1 cellular context compared by ENCODE assay signal in the genomic region with DNA sequence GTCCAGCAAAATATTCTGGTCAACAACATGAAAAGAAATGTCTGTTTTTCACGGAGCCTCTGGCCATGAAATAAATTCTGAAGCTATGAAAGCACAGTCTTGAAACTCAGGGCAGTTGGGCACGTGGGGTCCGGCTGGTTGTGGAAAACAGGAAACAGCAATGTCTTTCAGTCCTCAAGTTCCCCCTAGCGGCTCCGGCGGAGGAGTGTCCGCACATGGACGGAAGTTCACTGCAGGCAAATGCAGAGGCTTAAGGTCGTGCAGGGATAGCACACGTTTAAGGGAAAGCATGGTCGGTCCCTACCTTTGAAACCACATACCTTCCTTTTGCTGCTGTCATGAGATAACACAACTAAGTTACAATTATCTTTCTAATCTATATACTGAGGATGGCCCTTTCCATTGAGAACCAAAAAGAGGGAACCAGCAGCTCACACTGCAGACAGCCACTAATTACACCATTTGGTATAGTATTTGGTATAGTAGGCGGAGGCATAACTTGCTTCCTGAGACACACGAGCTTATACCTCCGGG.
TF ChIP-seq lines count a peak whose summit lies in the region.

No MANE protein-coding gene starts in this region.

TF ChIP-seq in HepG2, 621 proteins besides CTCF, POLR2A, EP300 and RAD21 (continued from another document and continues in another):
- TF ChIP-seq ZNF557 (CRISPR knock-in tag; IDR thresholded peaks at IDR 0.05) (no peak), ATF7 (IDR thresholded peaks at IDR 0.05) (no peak), ATF7 (CRISPR knock-in tag; IDR thresholded peaks at IDR 0.05) (no peak), ZNF564 (CRISPR knock-in tag; IDR thresholded peaks at IDR 0.05) (0 out of 2 replicates have a peak, but pooled peaks have one; percentile 26), KDM5B (CRISPR knock-in tag; IDR thresholded peaks at IDR 0.05; ENCODE audit: borderline replicate concordance) (peak; percentile 67; the same call in 1 of the 2 replicates), ZNF773 (CRISPR knock-in tag; IDR thresholded peaks at IDR 0.05; ENCODE audit: borderline replicate concordance) (no peak), SMAD3 (CRISPR knock-in tag; IDR thresholded peaks at IDR 0.05) (peak; percentile 75), KMT2A (CRISPR knock-in tag; IDR thresholded peaks at IDR 0.05) (no peak; the same call in 1 of the 2 replicates), FIP1L1 (IDR thresholded peaks at IDR 0.05; ENCODE audit: borderline replicate concordance, insufficient read depth, low read depth, low read length) (no peak), ZNF205 (CRISPR knock-in tag; IDR thresholded peaks at IDR 0.05) (0 out of 2 replicates have a peak, but pooled peaks have one; percentile 49), ZSCAN31 (CRISPR knock-in tag; IDR thresholded peaks at IDR 0.05; ENCODE audit: low read depth) (peak; percentile 83), SNAPC2 (CRISPR knock-in tag; IDR thresholded peaks at IDR 0.05) (peak; percentile 19; the same call in 1 of the 2 replicates), IRF2 (CRISPR knock-in tag; IDR thresholded peaks at IDR 0.05) (peak; percentile 79), ZNF788 (CRISPR knock-in tag; IDR thresholded peaks at IDR 0.05; ENCODE audit: borderline replicate concordance) (peak; percentile 88; the same call in 1 of the 2 replicates), ARNTL (CRISPR knock-in tag; IDR thresholded peaks at IDR 0.05) (peak; percentile 68; the same call in 1 of the 2 replicates), ZMYM4 (CRISPR knock-in tag; IDR thresholded peaks at IDR 0.05) (peak; percentile 68), ZNF441 (CRISPR knock-in tag; IDR thresholded peaks at IDR 0.05; ENCODE audit: borderline replicate concordance) (0 out of 2 replicates have a peak, but pooled peaks have one; percentile 55), ZNF7 (CRISPR knock-in tag; IDR thresholded peaks at IDR 0.05) (no peak), ELF1 (CRISPR knock-in tag; IDR thresholded peaks at IDR 0.05) (peak; percentile 89), ZSCAN29 (CRISPR knock-in tag; conservative IDR thresholded peaks at IDR 0.05) (0 out of 2 replicates have a peak, but pooled peaks have one; percentile 11), ZNF430 (CRISPR knock-in tag; IDR thresholded peaks at IDR 0.05) (peak; percentile 92), GABPB1 (CRISPR knock-in tag; IDR thresholded peaks at IDR 0.05) (peak; percentile 76), RARA (CRISPR knock-in tag; IDR thresholded peaks at IDR 0.05) (peak; percentile 34; the same call in 1 of the 2 replicates), ZNF501 (CRISPR knock-in tag; IDR thresholded peaks at IDR 0.05) (peak; percentile 88), STAG1 (CRISPR knock-in tag; IDR thresholded peaks at IDR 0.05) (peak; percentile 99), YY1 (IDR thresholded peaks at IDR 0.05; ENCODE audit: insufficient read depth, insufficient replicate concordance, low read depth, low read length) (peak; percentile 55)
- TF ChIP-seq, protein P1, sequence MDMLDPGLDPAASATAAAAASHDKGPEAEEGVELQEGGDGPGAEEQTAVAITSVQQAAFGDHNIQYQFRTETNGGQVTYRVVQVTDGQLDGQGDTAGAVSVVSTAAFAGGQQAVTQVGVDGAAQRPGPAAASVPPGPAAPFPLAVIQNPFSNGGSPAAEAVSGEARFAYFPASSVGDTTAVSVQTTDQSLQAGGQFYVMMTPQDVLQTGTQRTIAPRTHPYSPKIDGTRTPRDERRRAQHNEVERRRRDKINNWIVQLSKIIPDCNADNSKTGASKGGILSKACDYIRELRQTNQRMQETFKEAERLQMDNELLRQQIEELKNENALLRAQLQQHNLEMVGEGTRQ (IDR thresholded peaks at IDR 0.05; ENCODE audit: low read depth, low read length) = peak; percentile 85
- TF ChIP-seq, protein P1 (CRISPR knock-in tag; IDR thresholded peaks at IDR 0.05; ENCODE audit: borderline replicate concordance) = peak; percentile 89
- TF ChIP-seq, protein P2, sequence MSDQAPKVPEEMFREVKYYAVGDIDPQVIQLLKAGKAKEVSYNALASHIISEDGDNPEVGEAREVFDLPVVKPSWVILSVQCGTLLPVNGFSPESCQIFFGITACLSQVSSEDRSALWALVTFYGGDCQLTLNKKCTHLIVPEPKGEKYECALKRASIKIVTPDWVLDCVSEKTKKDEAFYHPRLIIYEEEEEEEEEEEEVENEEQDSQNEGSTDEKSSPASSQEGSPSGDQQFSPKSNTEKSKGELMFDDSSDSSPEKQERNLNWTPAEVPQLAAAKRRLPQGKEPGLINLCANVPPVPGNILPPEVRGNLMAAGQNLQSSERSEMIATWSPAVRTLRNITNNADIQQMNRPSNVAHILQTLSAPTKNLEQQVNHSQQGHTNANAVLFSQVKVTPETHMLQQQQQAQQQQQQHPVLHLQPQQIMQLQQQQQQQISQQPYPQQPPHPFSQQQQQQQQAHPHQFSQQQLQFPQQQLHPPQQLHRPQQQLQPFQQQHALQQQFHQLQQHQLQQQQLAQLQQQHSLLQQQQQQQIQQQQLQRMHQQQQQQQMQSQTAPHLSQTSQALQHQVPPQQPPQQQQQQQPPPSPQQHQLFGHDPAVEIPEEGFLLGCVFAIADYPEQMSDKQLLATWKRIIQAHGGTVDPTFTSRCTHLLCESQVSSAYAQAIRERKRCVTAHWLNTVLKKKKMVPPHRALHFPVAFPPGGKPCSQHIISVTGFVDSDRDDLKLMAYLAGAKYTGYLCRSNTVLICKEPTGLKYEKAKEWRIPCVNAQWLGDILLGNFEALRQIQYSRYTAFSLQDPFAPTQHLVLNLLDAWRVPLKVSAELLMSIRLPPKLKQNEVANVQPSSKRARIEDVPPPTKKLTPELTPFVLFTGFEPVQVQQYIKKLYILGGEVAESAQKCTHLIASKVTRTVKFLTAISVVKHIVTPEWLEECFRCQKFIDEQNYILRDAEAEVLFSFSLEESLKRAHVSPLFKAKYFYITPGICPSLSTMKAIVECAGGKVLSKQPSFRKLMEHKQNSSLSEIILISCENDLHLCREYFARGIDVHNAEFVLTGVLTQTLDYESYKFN (CRISPR knock-in tag; conservative IDR thresholded peaks at IDR 0.05) = no peak
- TF ChIP-seq, protein P3, sequence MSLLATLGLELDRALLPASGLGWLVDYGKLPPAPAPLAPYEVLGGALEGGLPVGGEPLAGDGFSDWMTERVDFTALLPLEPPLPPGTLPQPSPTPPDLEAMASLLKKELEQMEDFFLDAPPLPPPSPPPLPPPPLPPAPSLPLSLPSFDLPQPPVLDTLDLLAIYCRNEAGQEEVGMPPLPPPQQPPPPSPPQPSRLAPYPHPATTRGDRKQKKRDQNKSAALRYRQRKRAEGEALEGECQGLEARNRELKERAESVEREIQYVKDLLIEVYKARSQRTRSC (CRISPR knock-in tag; IDR thresholded peaks at IDR 0.05; ENCODE audit: low read depth) = no peak
- TF ChIP-seq, protein P4, sequence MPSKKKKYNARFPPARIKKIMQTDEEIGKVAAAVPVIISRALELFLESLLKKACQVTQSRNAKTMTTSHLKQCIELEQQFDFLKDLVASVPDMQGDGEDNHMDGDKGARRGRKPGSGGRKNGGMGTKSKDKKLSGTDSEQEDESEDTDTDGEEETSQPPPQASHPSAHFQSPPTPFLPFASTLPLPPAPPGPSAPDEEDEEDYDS (CRISPR knock-in tag; IDR thresholded peaks at IDR 0.05) = peak; percentile 49; the same call in 1 of the 2 replicates
- TF ChIP-seq, protein P5, sequence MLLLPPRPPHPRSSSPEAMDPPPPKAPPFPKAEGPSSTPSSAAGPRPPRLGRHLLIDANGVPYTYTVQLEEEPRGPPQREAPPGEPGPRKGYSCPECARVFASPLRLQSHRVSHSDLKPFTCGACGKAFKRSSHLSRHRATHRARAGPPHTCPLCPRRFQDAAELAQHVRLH (CRISPR knock-in tag; IDR thresholded peaks at IDR 0.05; ENCODE audit: borderline replicate concordance, low read depth) = peak; percentile 92
- TF ChIP-seq, protein P6, sequence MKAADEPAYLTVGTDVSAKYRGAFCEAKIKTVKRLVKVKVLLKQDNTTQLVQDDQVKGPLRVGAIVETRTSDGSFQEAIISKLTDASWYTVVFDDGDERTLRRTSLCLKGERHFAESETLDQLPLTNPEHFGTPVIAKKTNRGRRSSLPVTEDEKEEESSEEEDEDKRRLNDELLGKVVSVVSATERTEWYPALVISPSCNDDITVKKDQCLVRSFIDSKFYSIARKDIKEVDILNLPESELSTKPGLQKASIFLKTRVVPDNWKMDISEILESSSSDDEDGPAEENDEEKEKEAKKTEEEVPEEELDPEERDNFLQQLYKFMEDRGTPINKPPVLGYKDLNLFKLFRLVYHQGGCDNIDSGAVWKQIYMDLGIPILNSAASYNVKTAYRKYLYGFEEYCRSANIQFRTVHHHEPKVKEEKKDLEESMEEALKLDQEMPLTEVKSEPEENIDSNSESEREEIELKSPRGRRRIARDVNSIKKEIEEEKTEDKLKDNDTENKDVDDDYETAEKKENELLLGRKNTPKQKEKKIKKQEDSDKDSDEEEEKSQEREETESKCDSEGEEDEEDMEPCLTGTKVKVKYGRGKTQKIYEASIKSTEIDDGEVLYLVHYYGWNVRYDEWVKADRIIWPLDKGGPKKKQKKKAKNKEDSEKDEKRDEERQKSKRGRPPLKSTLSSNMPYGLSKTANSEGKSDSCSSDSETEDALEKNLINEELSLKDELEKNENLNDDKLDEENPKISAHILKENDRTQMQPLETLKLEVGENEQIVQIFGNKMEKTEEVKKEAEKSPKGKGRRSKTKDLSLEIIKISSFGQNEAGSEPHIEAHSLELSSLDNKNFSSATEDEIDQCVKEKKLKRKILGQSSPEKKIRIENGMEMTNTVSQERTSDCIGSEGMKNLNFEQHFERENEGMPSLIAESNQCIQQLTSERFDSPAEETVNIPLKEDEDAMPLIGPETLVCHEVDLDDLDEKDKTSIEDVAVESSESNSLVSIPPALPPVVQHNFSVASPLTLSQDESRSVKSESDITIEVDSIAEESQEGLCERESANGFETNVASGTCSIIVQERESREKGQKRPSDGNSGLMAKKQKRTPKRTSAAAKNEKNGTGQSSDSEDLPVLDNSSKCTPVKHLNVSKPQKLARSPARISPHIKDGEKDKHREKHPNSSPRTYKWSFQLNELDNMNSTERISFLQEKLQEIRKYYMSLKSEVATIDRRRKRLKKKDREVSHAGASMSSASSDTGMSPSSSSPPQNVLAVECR (CRISPR knock-in tag; IDR thresholded peaks at IDR 0.05; ENCODE audit: borderline replicate concordance) = peak; percentile 61; the same call in 1 of the 2 replicates
- TF ChIP-seq, protein P7, sequence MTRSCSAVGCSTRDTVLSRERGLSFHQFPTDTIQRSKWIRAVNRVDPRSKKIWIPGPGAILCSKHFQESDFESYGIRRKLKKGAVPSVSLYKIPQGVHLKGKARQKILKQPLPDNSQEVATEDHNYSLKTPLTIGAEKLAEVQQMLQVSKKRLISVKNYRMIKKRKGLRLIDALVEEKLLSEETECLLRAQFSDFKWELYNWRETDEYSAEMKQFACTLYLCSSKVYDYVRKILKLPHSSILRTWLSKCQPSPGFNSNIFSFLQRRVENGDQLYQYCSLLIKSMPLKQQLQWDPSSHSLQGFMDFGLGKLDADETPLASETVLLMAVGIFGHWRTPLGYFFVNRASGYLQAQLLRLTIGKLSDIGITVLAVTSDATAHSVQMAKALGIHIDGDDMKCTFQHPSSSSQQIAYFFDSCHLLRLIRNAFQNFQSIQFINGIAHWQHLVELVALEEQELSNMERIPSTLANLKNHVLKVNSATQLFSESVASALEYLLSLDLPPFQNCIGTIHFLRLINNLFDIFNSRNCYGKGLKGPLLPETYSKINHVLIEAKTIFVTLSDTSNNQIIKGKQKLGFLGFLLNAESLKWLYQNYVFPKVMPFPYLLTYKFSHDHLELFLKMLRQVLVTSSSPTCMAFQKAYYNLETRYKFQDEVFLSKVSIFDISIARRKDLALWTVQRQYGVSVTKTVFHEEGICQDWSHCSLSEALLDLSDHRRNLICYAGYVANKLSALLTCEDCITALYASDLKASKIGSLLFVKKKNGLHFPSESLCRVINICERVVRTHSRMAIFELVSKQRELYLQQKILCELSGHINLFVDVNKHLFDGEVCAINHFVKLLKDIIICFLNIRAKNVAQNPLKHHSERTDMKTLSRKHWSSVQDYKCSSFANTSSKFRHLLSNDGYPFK (CRISPR knock-in tag; IDR thresholded peaks at IDR 0.05; ENCODE audit: borderline replicate concordance) = peak; percentile 42; the same call in 1 of the 2 replicates
- TF ChIP-seq, protein P8, sequence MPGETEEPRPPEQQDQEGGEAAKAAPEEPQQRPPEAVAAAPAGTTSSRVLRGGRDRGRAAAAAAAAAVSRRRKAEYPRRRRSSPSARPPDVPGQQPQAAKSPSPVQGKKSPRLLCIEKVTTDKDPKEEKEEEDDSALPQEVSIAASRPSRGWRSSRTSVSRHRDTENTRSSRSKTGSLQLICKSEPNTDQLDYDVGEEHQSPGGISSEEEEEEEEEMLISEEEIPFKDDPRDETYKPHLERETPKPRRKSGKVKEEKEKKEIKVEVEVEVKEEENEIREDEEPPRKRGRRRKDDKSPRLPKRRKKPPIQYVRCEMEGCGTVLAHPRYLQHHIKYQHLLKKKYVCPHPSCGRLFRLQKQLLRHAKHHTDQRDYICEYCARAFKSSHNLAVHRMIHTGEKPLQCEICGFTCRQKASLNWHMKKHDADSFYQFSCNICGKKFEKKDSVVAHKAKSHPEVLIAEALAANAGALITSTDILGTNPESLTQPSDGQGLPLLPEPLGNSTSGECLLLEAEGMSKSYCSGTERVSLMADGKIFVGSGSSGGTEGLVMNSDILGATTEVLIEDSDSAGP (CRISPR knock-in tag; IDR thresholded peaks at IDR 0.05; ENCODE audit: borderline replicate concordance) = peak; percentile 79
- TF ChIP-seq, protein P9, sequence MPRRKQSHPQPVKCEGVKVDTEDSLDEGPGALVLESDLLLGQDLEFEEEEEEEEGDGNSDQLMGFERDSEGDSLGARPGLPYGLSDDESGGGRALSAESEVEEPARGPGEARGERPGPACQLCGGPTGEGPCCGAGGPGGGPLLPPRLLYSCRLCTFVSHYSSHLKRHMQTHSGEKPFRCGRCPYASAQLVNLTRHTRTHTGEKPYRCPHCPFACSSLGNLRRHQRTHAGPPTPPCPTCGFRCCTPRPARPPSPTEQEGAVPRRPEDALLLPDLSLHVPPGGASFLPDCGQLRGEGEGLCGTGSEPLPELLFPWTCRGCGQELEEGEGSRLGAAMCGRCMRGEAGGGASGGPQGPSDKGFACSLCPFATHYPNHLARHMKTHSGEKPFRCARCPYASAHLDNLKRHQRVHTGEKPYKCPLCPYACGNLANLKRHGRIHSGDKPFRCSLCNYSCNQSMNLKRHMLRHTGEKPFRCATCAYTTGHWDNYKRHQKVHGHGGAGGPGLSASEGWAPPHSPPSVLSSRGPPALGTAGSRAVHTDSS (CRISPR knock-in tag; conservative IDR thresholded peaks at IDR 0.05) = no peak
- TF ChIP-seq, protein P10, sequence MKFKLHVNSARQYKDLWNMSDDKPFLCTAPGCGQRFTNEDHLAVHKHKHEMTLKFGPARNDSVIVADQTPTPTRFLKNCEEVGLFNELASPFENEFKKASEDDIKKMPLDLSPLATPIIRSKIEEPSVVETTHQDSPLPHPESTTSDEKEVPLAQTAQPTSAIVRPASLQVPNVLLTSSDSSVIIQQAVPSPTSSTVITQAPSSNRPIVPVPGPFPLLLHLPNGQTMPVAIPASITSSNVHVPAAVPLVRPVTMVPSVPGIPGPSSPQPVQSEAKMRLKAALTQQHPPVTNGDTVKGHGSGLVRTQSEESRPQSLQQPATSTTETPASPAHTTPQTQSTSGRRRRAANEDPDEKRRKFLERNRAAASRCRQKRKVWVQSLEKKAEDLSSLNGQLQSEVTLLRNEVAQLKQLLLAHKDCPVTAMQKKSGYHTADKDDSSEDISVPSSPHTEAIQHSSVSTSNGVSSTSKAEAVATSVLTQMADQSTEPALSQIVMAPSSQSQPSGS (CRISPR knock-in tag; IDR thresholded peaks at IDR 0.05) = peak; percentile 24; the same call in 1 of the 2 replicates
